In the genomic region with DNA sequence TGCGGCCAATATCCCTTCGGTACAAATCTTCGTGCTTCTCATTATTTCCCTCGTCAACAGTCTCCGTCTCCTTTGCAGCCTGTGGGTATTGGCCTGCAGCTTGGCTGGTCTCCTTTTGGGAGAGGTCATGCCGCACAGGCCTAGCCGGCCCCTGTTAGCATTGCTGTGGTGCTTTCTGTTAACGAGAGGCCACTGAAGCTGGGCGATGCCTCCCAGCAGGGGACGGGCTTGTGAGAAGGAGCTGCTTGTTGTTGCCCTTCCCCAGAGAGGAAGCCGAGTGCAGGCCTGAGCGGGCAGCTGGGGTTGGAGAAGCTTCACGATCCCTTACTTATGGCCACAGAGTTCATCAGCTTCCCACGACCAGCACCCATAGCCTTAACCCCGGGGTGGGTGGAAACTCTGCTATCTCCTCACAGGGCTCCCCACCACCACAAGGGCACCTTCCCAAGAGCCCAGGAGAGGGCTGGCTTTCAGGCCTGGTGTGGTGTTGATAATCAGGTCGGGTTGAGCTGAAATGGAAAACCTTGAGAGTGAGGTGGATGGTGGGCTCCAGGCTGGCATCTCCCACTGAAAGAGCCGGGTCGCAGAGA, we compare ENCODE assay signal across 1 cellular context.
TF ChIP-seq lines count a peak whose summit lies in the region.

No MANE protein-coding gene starts in this region.

TF ChIP-seq in H1, 55 proteins besides CTCF, POLR2A, EP300 and RAD21 (continued from another document):
- TF ChIP-seq CHD7 (IDR thresholded peaks at IDR 0.05; ENCODE audit: insufficient replicate concordance, low read length) (no peak), RNF2 (IDR thresholded peaks at IDR 0.05; ENCODE audit: borderline replicate concordance, low read depth, low read length, missing control alignments, poor library complexity, severe bottlenecking) (no peak), EGR1 (IDR thresholded peaks at IDR 0.05; ENCODE audit: borderline replicate concordance, low read depth, low read length) (no peak), SRF (IDR thresholded peaks at IDR 0.05; ENCODE audit: low read depth, low read length) (no peak), FOSL1 (IDR thresholded peaks at IDR 0.05; ENCODE audit: insufficient read depth, low read depth, low read length) (no peak), BACH1 (IDR thresholded peaks at IDR 0.05; ENCODE audit: low read length) (no peak), CEBPB (IDR thresholded peaks at IDR 0.05; ENCODE audit: low read depth, low read length) (no peak), BRCA1 (IDR thresholded peaks at IDR 0.05; ENCODE audit: low read depth, low read length) (no peak), BCL11A (IDR thresholded peaks at IDR 0.05; ENCODE audit: low read depth in 2 of 2, low read length in 2 of 2) (no peak)
